Comparison of ENCODE assay signal across 1 cellular context in genomic region chr3:197456271-197457091, GRCh38.
A peak's percentile ranks its signal among the peaks of the same experiment; 100 is the strongest.
TF ChIP-seq lines count a peak whose summit lies in the region.

No MANE protein-coding gene starts in this region.

TF ChIP-seq in K562, 482 proteins besides CTCF, POLR2A, EP300 and RAD21 (continued from another document and continues in another):
- TF ChIP-seq HLTF (IDR thresholded peaks at IDR 0.05) (no peak), NFXL1 (CRISPR knock-in tag; IDR thresholded peaks at IDR 0.05) (no peak), ZNF655 (CRISPR knock-in tag; IDR thresholded peaks at IDR 0.05) (no peak), DEAF1 (CRISPR knock-in tag; IDR thresholded peaks at IDR 0.05) (no peak), ZNF511 (CRISPR knock-in tag; IDR thresholded peaks at IDR 0.05) (no peak), TRIM25 (IDR thresholded peaks at IDR 0.05; ENCODE audit: borderline replicate concordance) (no peak), JUNB (CRISPR knock-in tag; conservative IDR thresholded peaks at IDR 0.05) (no peak), FOXA3 (CRISPR knock-in tag; conservative IDR thresholded peaks at IDR 0.05 in 1 of 2, IDR thresholded peaks at IDR 0.05 in 1 of 2) (no peak), SMARCA4 (IDR thresholded peaks at IDR 0.05) (no peak), MAX (CRISPR knock-in tag; IDR thresholded peaks at IDR 0.05) (peak; percentile 81), ZNF589 (CRISPR knock-in tag; IDR thresholded peaks at IDR 0.05; ENCODE audit: low read depth) (0 out of 2 replicates have a peak, but pooled peaks have one; percentile 44), CREB1 (IDR thresholded peaks at IDR 0.05) (no peak), CREB1 (CRISPR knock-in tag; IDR thresholded peaks at IDR 0.05) (no peak), ATF2 (CRISPR knock-in tag; IDR thresholded peaks at IDR 0.05) (no peak), MAFG (tag; conservative IDR thresholded peaks at IDR 0.05) (no peak), ZNF263 (CRISPR knock-in tag; IDR thresholded peaks at IDR 0.05; ENCODE audit: borderline replicate concordance) (no peak), ZBTB49 (CRISPR knock-in tag; IDR thresholded peaks at IDR 0.05; ENCODE audit: borderline replicate concordance) (no peak), IRF2 (CRISPR knock-in tag; IDR thresholded peaks at IDR 0.05) (no peak), AFF1 (IDR thresholded peaks at IDR 0.05; ENCODE audit: low read depth in 1 of 2, partially characterized antibody in 2 of 2) (no peak), POLR3A (IDR thresholded peaks at IDR 0.05; ENCODE audit: borderline replicate concordance, extremely low read depth, insufficient read depth, insufficient read length) (no peak), NR4A1 (CRISPR knock-in tag; IDR thresholded peaks at IDR 0.05) (no peak), NR4A1 (tag; IDR thresholded peaks at IDR 0.05) (no peak), ZNF717 (CRISPR knock-in tag; IDR thresholded peaks at IDR 0.05) (no peak), ETS2 (tag; IDR thresholded peaks at IDR 0.05; ENCODE audit: borderline replicate concordance, poor library complexity, severe bottlenecking) (no peak), ZBTB43 (CRISPR knock-in tag; IDR thresholded peaks at IDR 0.05) (no peak), RAD51 (IDR thresholded peaks at IDR 0.05; ENCODE audit: borderline replicate concordance, low read depth) (peak; percentile 89), ZNF217 (CRISPR knock-in tag; IDR thresholded peaks at IDR 0.05) (no peak), HMG20B (CRISPR knock-in tag; IDR thresholded peaks at IDR 0.05) (no peak), ETV1 (tag; conservative IDR thresholded peaks at IDR 0.05; ENCODE audit: low read depth) (peak; percentile 85), ZNF384 (IDR thresholded peaks at IDR 0.05; ENCODE audit: low read depth, low read length) (no peak), ZNF75A (CRISPR knock-in tag; IDR thresholded peaks at IDR 0.05) (no peak), KLF6 (CRISPR knock-in tag; IDR thresholded peaks at IDR 0.05; ENCODE audit: borderline replicate concordance) (no peak), ZBTB9 (CRISPR knock-in tag; IDR thresholded peaks at IDR 0.05) (peak; percentile 58; the same call in 1 of the 2 replicates), PYGO2 (tag; IDR thresholded peaks at IDR 0.05) (no peak), GABPB1 (CRISPR knock-in tag; IDR thresholded peaks at IDR 0.05) (peak; percentile 74), ZNF197 (CRISPR knock-in tag; IDR thresholded peaks at IDR 0.05; ENCODE audit: low read depth) (no peak), CBX1 (IDR thresholded peaks at IDR 0.05; ENCODE audit: low read depth) (no peak), MTA1 (IDR thresholded peaks at IDR 0.05; ENCODE audit: borderline replicate concordance) (no peak), GTF2F1 (IDR thresholded peaks at IDR 0.05; ENCODE audit: low read depth, low read length) (no peak), EGR1 (conservative IDR thresholded peaks at IDR 0.05) (peak; percentile 43; the same call in 1 of the 2 replicates), FOS (IDR thresholded peaks at IDR 0.05; ENCODE audit: extremely low read depth, insufficient read length) (no peak), SIX5 (IDR thresholded peaks at IDR 0.05; ENCODE audit: borderline replicate concordance in 1 of 2, insufficient read depth in 1 of 2, low read depth in 1 of 2, low read length in 2 of 2) (no peak), NR2C2 (CRISPR knock-in tag; IDR thresholded peaks at IDR 0.05) (no peak), NR2C2 (tag; IDR thresholded peaks at IDR 0.05) (peak; percentile 65), E2F6 (IDR thresholded peaks at IDR 0.05; ENCODE audit: borderline replicate concordance in 1 of 2, extremely low read depth in 1 of 2, insufficient read depth in 1 of 2, insufficient read length in 1 of 2, low read depth in 1 of 2, low read length in 1 of 2, poor library complexity in 1 of 2, severe bottlenecking in 1 of 2) (peak; percentile 28 to 71)
